Comparison of ENCODE assay signal across 12 cellular contexts in the genomic region with DNA sequence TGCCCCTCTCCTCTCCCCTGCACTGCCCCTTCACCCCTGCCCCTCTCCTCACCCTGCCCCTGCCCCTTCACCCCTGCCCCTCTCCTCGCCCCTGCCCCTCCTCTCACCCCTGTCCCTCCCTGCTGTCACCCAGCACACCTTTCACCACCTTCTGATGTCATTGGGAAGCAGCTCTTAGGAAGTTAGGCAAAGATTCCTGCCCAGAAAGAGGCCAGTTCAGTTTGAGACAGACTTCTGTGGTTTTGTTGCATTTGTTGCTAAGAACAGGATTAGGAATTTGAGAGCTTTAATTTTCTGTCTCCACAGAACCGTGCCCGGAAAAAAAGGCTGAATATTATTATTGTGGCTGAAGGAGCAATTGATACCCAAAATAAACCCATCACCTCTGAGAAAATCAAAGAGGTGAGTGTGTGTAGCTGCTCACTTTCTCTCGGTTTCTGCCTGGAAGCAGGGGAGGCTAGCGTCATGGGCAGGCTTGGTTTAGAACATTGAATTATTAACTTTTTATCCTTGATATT. TPM values are rescaled to one million over a fixed set of nuclear protein-coding genes. Genes with fewer than 3 reads are reported as not detected.
A peak's percentile ranks its signal among the peaks of the same experiment; 100 is the strongest.
DNase-seq lines count a peak whose midpoint lies in the region; ATAC-seq, FAIRE-seq and TF ChIP-seq lines count a peak whose summit lies in the region.
"Had no signal": no experiment of that assay in that cellular context is flagged by ENCODE, and none has a peak within 500 bp of the region (broad histone marks: within the 10 kb centered on the region; RNA-seq: fewer than 3 reads in every experiment).

No MANE protein-coding gene starts in this region.

- H2AFZ ChIP-seq in GM23248 (no peak overlapping the region), keratinocyte (ENCODE audit: control insufficient read depth, low read length) (no peak overlapping the region), smooth muscle cell (ENCODE audit: low read depth) (no peak overlapping the region)

- no peaks in the 10 kb centered on the region for H3F3A ChIP-seq in GM23248 (ENCODE audit: insufficient read depth)
- H3F3A ChIP-seq in smooth muscle cell (ENCODE audit: low read depth): no peaks in the 10 kb centered on the region

- in situ Hi-C loops in GM23248 (cut with MboI): no loop called here

- no peaks in the 10 kb centered on the region for H3K9me2 ChIP-seq in GM23248 (ENCODE audit: insufficient read depth)

- H3K27me3 Mint-ChIP-seq in MCF 10A (ENCODE audit: insufficient read depth, unreplicated experiment): no peaks in the 10 kb centered on the region
- no peaks in the 10 kb centered on the region for H3K27me3 Mint-ChIP-seq in activated T-helper 2 cell treated with anti-CD3 and anti-CD28 coated beads, Interferon-gamma antibody, Interleukin-2, Interleukin-4, amounts not matched to agents 10 μg/mL and 5 μg/mL and 100 μg/mL, durations not matched to agents 14 hours and 24 hours and 36 hours (ENCODE audit: low read depth)

- 53 to 55% methylated on average over 4 to 5 of the region's 5 CpGs for WGBS in GM23248 (ENCODE audit: low coverage in 1 of 2, low lambda C conversion rate in 2 of 2, missing lambda C conversion rate in 2 of 2), 2 experiments
- 64% methylated on average over 5 of the region's 5 CpGs for WGBS in smooth muscle cell (ENCODE audit: low lambda C conversion rate)

- no peaks in the 10 kb centered on the region for H3K9me1 ChIP-seq in keratinocyte (ENCODE audit: control insufficient read depth, extremely low read depth, insufficient read depth, low read length)

- peak; percentile 61 for DNase-seq in GM23248
- DNase-seq in MCF 10A (ENCODE audit: unreplicated experiment): no peak
- DNase-seq in keratinocyte (ENCODE audit: low read depth, low spot score): no peak
- DNase-seq in smooth muscle cell (lab: John Stamatoyannopoulos, UW; ENCODE audit: unreplicated experiment): no peak
- DNase-seq in urothelium cell line (ENCODE audit: low spot score): no peak
- DNase-seq in activated T-helper 2 cell treated with anti-CD3 and anti-CD28 coated beads, Interferon-gamma antibody, Interleukin-2, Interleukin-4, amounts not matched to agents 10 μg/mL and 5 μg/mL and 100 μg/mL, durations not matched to agents 14 hours and 24 hours and 36 hours (ENCODE audit: low spot score): no peak
- no peak for DNase-seq in HPDE6-E6E7 (ENCODE audit: extremely low spot score)
- DNase-seq: activated T-cell treated with anti-CD3 and anti-CD28 coated beads for 4 hours, GDM1 had no signal

- H4K20me1 ChIP-seq in GM23248 (ENCODE audit: insufficient read depth): no peaks in the 10 kb centered on the region
- no peaks in the 10 kb centered on the region for H4K20me1 ChIP-seq in keratinocyte (ENCODE audit: control insufficient read depth, extremely low read depth, insufficient read depth, low read length)
- peaks cover 9% of the 10 kb centered on the region for H4K20me1 ChIP-seq in smooth muscle cell (ENCODE audit: low read depth)

- TF ChIP-seq CTCF in MCF 10A (IDR thresholded peaks at IDR 0.05; ENCODE audit: unreplicated experiment) (no peak), keratinocyte (optimal IDR thresholded peaks at IDR 0.05 in 1 of 3, IDR thresholded peaks at IDR 0.05 in 1 of 3, conservative IDR thresholded peaks at IDR 0.05 in 1 of 3; ENCODE audit: extremely low read depth in 1 of 3, insufficient read depth in 2 of 3, low read length in 3 of 3) (no peak), smooth muscle cell (IDR thresholded peaks at IDR 0.05; ENCODE audit: borderline replicate concordance, insufficient read depth, poor library complexity, severe bottlenecking) (no peak)

- H3K4me2 ChIP-seq in GM23248 (ENCODE audit: unreplicated experiment): peak overlapping the region; percentile 6
- H3K4me2 ChIP-seq in keratinocyte (ENCODE audit: control insufficient read depth, extremely low read depth, insufficient read depth, low read depth, low read length): peak overlapping the region; percentile 82
- peak overlapping the region; percentile 53 for H3K4me2 ChIP-seq in smooth muscle cell

- H3K27me3 ChIP-seq in GM23248 (replicated peaks; ENCODE audit: insufficient read depth): no peaks in the 10 kb centered on the region
- H3K27me3 ChIP-seq in keratinocyte (ENCODE audit: control insufficient read depth, extremely low read depth, insufficient read depth, low read length): no peaks in the 10 kb centered on the region
- no peaks in the 10 kb centered on the region for H3K27me3 ChIP-seq in smooth muscle cell (ENCODE audit: low read depth)

- H3K9me3 Mint-ChIP-seq in MCF 10A (ENCODE audit: unreplicated experiment): no peaks in the 10 kb centered on the region
- no peaks in the 10 kb centered on the region for H3K9me3 Mint-ChIP-seq in activated T-helper 2 cell treated with anti-CD3 and anti-CD28 coated beads, Interferon-gamma antibody, Interleukin-2, Interleukin-4, amounts not matched to agents 10 μg/mL and 5 μg/mL and 100 μg/mL, durations not matched to agents 14 hours and 24 hours and 36 hours
- H3K9me3 Mint-ChIP-seq: CD14-positive monocyte had no signal

- intact Hi-C loops in MCF 10A (cut with micrococcal nuclease): loop anchor here (1.0 kb wide), 1 partner anchor 38 kb away; no protein-coding TSS in a partner anchor
- intact Hi-C loops in activated T-helper 2 cell treated with anti-CD3 and anti-CD28 coated beads, Interferon-gamma antibody, Interleukin-2, Interleukin-4, amounts not matched to agents 10 μg/mL and 5 μg/mL and 100 μg/mL, durations not matched to agents 14 hours and 24 hours and 36 hours (cut with micrococcal nuclease): no loop called here

- FAIRE-seq in keratinocyte (lab: Jason Lieb, UNC) (no peak), urothelium cell line (lab: Jason Lieb, UNC) (no peak)

- H3K4me1 ChIP-seq in GM23248 (ENCODE audit: insufficient read depth) (peaks cover 7% of the 10 kb centered on the region; the same call in 1 of the 2 replicates), keratinocyte (ENCODE audit: control insufficient read depth, extremely low read depth, insufficient read depth, low read length) (peaks cover 13% of the 10 kb centered on the region), smooth muscle cell (ENCODE audit: low read depth) (no peaks in the 10 kb centered on the region)

- peaks cover 61% of the 10 kb centered on the region for H3K36me3 Mint-ChIP-seq in MCF 10A (ENCODE audit: insufficient read depth, unreplicated experiment)
- peaks cover 84% of the 10 kb centered on the region for H3K36me3 Mint-ChIP-seq in activated T-helper 2 cell treated with anti-CD3 and anti-CD28 coated beads, Interferon-gamma antibody, Interleukin-2, Interleukin-4, amounts not matched to agents 10 μg/mL and 5 μg/mL and 100 μg/mL, durations not matched to agents 14 hours and 24 hours and 36 hours (ENCODE audit: low read depth)

- TSS peak; percentile 80 for BruUV-seq in MCF 10A (replicated peaks; lab: Mats Ljungman, UMichigan)

- H3K27ac ChIP-seq in GM23248: peak overlapping the region; percentile 99
- H3K27ac ChIP-seq in keratinocyte (ENCODE audit: control insufficient read depth, insufficient read depth, low read length): peak overlapping the region; percentile 97
- H3K27ac ChIP-seq in smooth muscle cell (ENCODE audit: low read depth): peak overlapping the region; percentile 94
- H3K27ac ChIP-seq: HL-60 had no signal

- peaks cover 27% of the 10 kb centered on the region for H3K4me1 Mint-ChIP-seq in MCF 10A (ENCODE audit: insufficient read depth, unreplicated experiment)
- peaks cover 2% of the 10 kb centered on the region for H3K4me1 Mint-ChIP-seq in activated T-helper 2 cell treated with anti-CD3 and anti-CD28 coated beads, Interferon-gamma antibody, Interleukin-2, Interleukin-4, amounts not matched to agents 10 μg/mL and 5 μg/mL and 100 μg/mL, durations not matched to agents 14 hours and 24 hours and 36 hours (ENCODE audit: low read depth)
- H3K4me1 Mint-ChIP-seq: CD14-positive monocyte had no signal

- peak overlapping the region; percentile 93 for H3K27ac Mint-ChIP-seq in MCF 10A (ENCODE audit: low read depth, unreplicated experiment)
- H3K27ac Mint-ChIP-seq in activated T-helper 2 cell treated with anti-CD3 and anti-CD28 coated beads, Interferon-gamma antibody, Interleukin-2, Interleukin-4, amounts not matched to agents 10 μg/mL and 5 μg/mL and 100 μg/mL, durations not matched to agents 14 hours and 24 hours and 36 hours: no peak overlapping the region

- CTCF ChIA-PET in MCF 10A (lab: Yijun Ruan, JAX): interaction anchor here (0.9 to 1.3 kb wide), 5 partner anchors 7 to 39 kb away, joined by 3 to 6 read pairs (median 3); no protein-coding TSS in a partner anchor

- POLR2A ChIA-PET in MCF 10A (lab: Yijun Ruan, JAX): interaction anchor here (0.6 to 3.4 kb wide), 16 partner anchors 8 to 1894 kb away, joined by 3 to 104 read pairs (median 8); partner anchors contain the start of genes PFKP and PITRM1

- dilution Hi-C loops in keratinocyte (cut with MboI; ENCODE audit: extremely low pct_ligation_motif_present, low sequenced_read_pairs): no loop called here

- no peak for ATAC-seq in HG03135 (IDR thresholded peaks at IDR 0.05; ENCODE audit: unreplicated experiment)

- H3K36me3 ChIP-seq in GM23248 (ENCODE audit: low read depth) (peaks cover 45% of the 10 kb centered on the region; the same call in 1 of the 2 replicates), keratinocyte (ENCODE audit: control insufficient read depth in 2 of 2, extremely low read depth in 1 of 2, insufficient read depth in 2 of 2, low read length in 2 of 2) (peaks cover 34 to 44% of the 10 kb centered on the region in 2 experiments), smooth muscle cell (ENCODE audit: low read depth) (peaks cover 10% of the 10 kb centered on the region)

- H3K4me3 ChIP-seq in GM23248 (no peak overlapping the region; the same call in 1 of the 2 replicates), keratinocyte (ENCODE audit: control insufficient read depth in 2 of 3, extremely low read depth in 1 of 3, insufficient read depth in 2 of 3, low read depth in 1 of 3, low read length in 3 of 3) (peak overlapping the region in 2 of 3 experiments; percentile 36 to 39), smooth muscle cell (no peak overlapping the region)

- H3K9ac ChIP-seq in GM23248 (peak overlapping the region; percentile 90), keratinocyte (ENCODE audit: control insufficient read depth, extremely low read depth, insufficient read depth, low read length) (peak overlapping the region; percentile 83), smooth muscle cell (ENCODE audit: low read depth) (peak overlapping the region; percentile 72)

- H3K79me2 ChIP-seq in GM23248 (ENCODE audit: insufficient read depth) (peaks cover 4% of the 10 kb centered on the region; the same call in 1 of the 2 replicates), keratinocyte (ENCODE audit: control insufficient read depth, insufficient read depth, low read length) (peaks cover 22% of the 10 kb centered on the region), smooth muscle cell (ENCODE audit: low read depth) (peaks cover 14% of the 10 kb centered on the region)

- H3K4me3 Mint-ChIP-seq in MCF 10A (ENCODE audit: unreplicated experiment): peak overlapping the region; percentile 63
- no peak overlapping the region for H3K4me3 Mint-ChIP-seq in activated T-helper 2 cell treated with anti-CD3 and anti-CD28 coated beads, Interferon-gamma antibody, Interleukin-2, Interleukin-4, amounts not matched to agents 10 μg/mL and 5 μg/mL and 100 μg/mL, durations not matched to agents 14 hours and 24 hours and 36 hours (ENCODE audit: low read depth)
- H3K4me3 Mint-ChIP-seq: CD14-positive monocyte had no signal

- no peaks in the 10 kb centered on the region for H3K9me3 ChIP-seq in GM23248 (ENCODE audit: low read depth)
- H3K9me3 ChIP-seq in keratinocyte (ENCODE audit: control insufficient read depth, low read depth, low read length): no peaks in the 10 kb centered on the region
- no peaks in the 10 kb centered on the region for H3K9me3 ChIP-seq in smooth muscle cell (replicated peaks; ENCODE audit: low read depth)

RNA-seq across cellular contexts. Expression of gene PFKP, which starts 39.6 kb away (rescaled TPM):
- 137 and 159 TPM in 2 replicates for total RNA-seq in GM23248 (2014; rRNA removed; shearing (Covaris generic))
- polyA plus RNA-seq in GM23248 (2016; fragmentation: Nextera tagmentation; extraction: Ambion mirVana) (133 TPM in 2 replicates), keratinocyte (104 to 134 TPM (median 117 TPM) in 3 replicates), smooth muscle cell (203 and 251 TPM in 2 replicates)
- total RNA-seq in MCF 10A (2022) (164 and 186 TPM in 2 replicates), smooth muscle cell (178 and 183 TPM in 2 replicates)
- 117 TPM for polyA plus RNA-seq in keratinocyte (2011; ENCODE audit: low read depth)
- 79.3 and 111 TPM in 2 replicates for polyA plus RNA-seq in keratinocyte (2011; cell fraction: cytosol; rRNA removed)
- polyA plus RNA-seq in keratinocyte (2011; cell fraction: nucleus; rRNA removed): 162 and 174 TPM in 2 replicates
- 134 and 205 TPM in 2 replicates for polyA plus RNA-seq in keratinocyte (2012; ENCODE audit: low replicate concordance)
- 91.1 to 184 TPM (median 107 TPM) in 3 replicates for polyA minus RNA-seq in keratinocyte
- 150 TPM for polyA minus RNA-seq in keratinocyte (2011; cell fraction: cytosol; rRNA and poly(A)+ RNA removed)
- 95.1 and 112 TPM in 2 replicates for polyA minus RNA-seq in keratinocyte (2011; cell fraction: nucleus; rRNA and poly(A)+ RNA removed)
- total RNA-seq in activated T-helper 2 cell treated with anti-CD3 and anti-CD28 coated beads, Interferon-gamma antibody, Interleukin-2, Interleukin-4, amounts not matched to agents 10 μg/mL and 5 μg/mL and 100 μg/mL, durations not matched to agents 14 hours and 24 hours and 36 hours: 250 and 255 TPM in 2 replicates

Comparison
In these comparisons a context has a peak if more than half of its experiments do, and no peak if none do; other contexts are left out.
1. H3K4me2 ChIP-seq: peak in every context shown above with its lines; median percentile 82 in keratinocyte; 53 in smooth muscle cell; 6 in GM23248.
2. H3K4me3 ChIP-seq: peak in keratinocyte (2 of 3); none in GM23248 (single experiment) and smooth muscle cell (single experiment).
3. Peak in every context shown above with its lines, with median percentiles within 50 percentile points of each other: H3K27ac ChIP-seq and H3K9ac ChIP-seq.